ENCODE assay signal across 17 cellular contexts in genomic region chr4:13539047-13539720, GRCh38. TPM values are rescaled to one million over a fixed set of nuclear protein-coding genes. Genes with fewer than 3 reads are reported as not detected.
A peak's percentile ranks its signal among the peaks of the same experiment; 100 is the strongest.
DNase-seq lines count a peak whose midpoint lies in the region; ATAC-seq and TF ChIP-seq lines count a peak whose summit lies in the region.
"Had no signal": no experiment of that assay in that cellular context is flagged by ENCODE, and none has a peak within 500 bp of the region (broad histone marks: within the 10 kb centered on the region; RNA-seq: fewer than 3 reads in every experiment).

No MANE protein-coding gene starts in this region.

- H3K27ac Mint-ChIP-seq in CD4-positive, alpha-beta memory T cell = peak overlapping the region in 2 of 7 donors; percentile 68 to 72
- no peak overlapping the region for H3K27ac Mint-ChIP-seq in activated T-helper 17 cell treated with anti-CD3 and anti-CD28 coated beads, Interleukin-2, amount 50 U/mL, for 72 hours
- peak overlapping the region in 2 of 10 donors; percentile 25 to 69 for H3K27ac Mint-ChIP-seq in naive thymus-derived CD8-positive, alpha-beta T cell
- H3K27ac Mint-ChIP-seq: activated CD4-positive, alpha-beta memory T cell treated with anti-CD3 and anti-CD28 coated beads for 36 hours; mesothelial cell of epicardium had no signal

- peaks cover 51% of the 10 kb centered on the region for H3K4me1 ChIP-seq in CD4-positive, alpha-beta memory T cell (ENCODE audit: insufficient read depth, low read length)
- H3K4me1 ChIP-seq: prostate gland had no signal

- intact Hi-C loops in CD4-positive, alpha-beta memory T cell (cut with micrococcal nuclease) = no loop called here
- intact Hi-C loops in lower leg skin (cut with DNase I; ENCODE audit: low total_unique reads) = no loop called here

- peaks cover 67 to 68% of the 10 kb centered on the region in 2 donors for H3K27me3 Mint-ChIP-seq in CD4-positive, alpha-beta memory T cell
- H3K27me3 Mint-ChIP-seq in activated T-helper 17 cell treated with anti-CD3 and anti-CD28 coated beads, Interleukin-2, amount 50 U/mL, for 72 hours = peaks cover 62% of the 10 kb centered on the region
- peaks cover 48 to 96% (median 67%) of the 10 kb centered on the region in 5 donors for H3K27me3 Mint-ChIP-seq in naive thymus-derived CD8-positive, alpha-beta T cell

- POLR2A ChIA-PET in CD4-positive, alpha-beta memory T cell (lab: Charles Lee; ENCODE audit: partially characterized antibody) = no interaction called here
- POLR2A ChIA-PET in naive thymus-derived CD8-positive, alpha-beta T cell (lab: Charles Lee) = no interaction called here

- CTCF ChIA-PET in CD4-positive, alpha-beta memory T cell (lab: Charles Lee; ENCODE audit: partially characterized antibody) = no interaction called here

- TF ChIP-seq POLR2A in lower leg skin (IDR thresholded peaks at IDR 0.05) = no peak

- no peak overlapping the region for H3K4me3 ChIP-seq in CD4-positive, alpha-beta memory T cell (ENCODE audit: low read length in 2 of 2)
- no peak overlapping the region for H3K4me3 ChIP-seq in lower leg skin (ENCODE audit: low read depth, poor library complexity, severe bottlenecking)
- H3K4me3 ChIP-seq: K562, prostate gland had no signal

- no peak overlapping the region for H3K27ac ChIP-seq in CD4-positive, alpha-beta memory T cell (ENCODE audit: low read depth, low read length)
- H3K27ac ChIP-seq: prostate gland, RWPE1 had no signal

- H3K4me3 Mint-ChIP-seq in CD4-positive, alpha-beta memory T cell = peak overlapping the region in 6 of 8 donors; percentile 18 to 73 (median 49)
- H3K4me3 Mint-ChIP-seq in activated T-helper 17 cell treated with anti-CD3 and anti-CD28 coated beads, Interleukin-2, amount 50 U/mL, for 72 hours = peak overlapping the region; percentile 24
- H3K4me3 Mint-ChIP-seq in naive thymus-derived CD8-positive, alpha-beta T cell = peak overlapping the region in 9 of 10 donors; percentile 4 to 86 (median 71)
- H3K4me3 Mint-ChIP-seq: mesothelial cell of epicardium had no signal

- no peaks in the 10 kb centered on the region for H3K9me3 ChIP-seq in CD4-positive, alpha-beta memory T cell (ENCODE audit: control insufficient read depth in 1 of 2, low read length in 2 of 2)
- H3K9me3 ChIP-seq: prostate gland had no signal

- DNase-seq in 8988T = peak; percentile 10
- DNase-seq in CD4-positive, alpha-beta memory T cell = no peak
- DNase-seq in naive thymus-derived CD8-positive, alpha-beta T cell = no peak
- no peak for DNase-seq in iPS-NIHi7 (ENCODE audit: extremely low spot score)
- DNase-seq in lower leg skin (ENCODE audit: low spot score in 2 of 2) = no peak
- DNase-seq: activated CD4-positive, alpha-beta memory T cell treated with anti-CD3 and anti-CD28 coated beads for 36 hours; COR-L47; NCI-H1417 treated with DMSO at 0.1 percent for 48 hours; NCI-H524 treated with DMSO at 0.1 percent for 48 hours; stimulated activated CD4-positive, alpha-beta T cell treated with anti-CD3 and anti-CD28 coated beads, Interleukin-2, amount 100 ng/mL, for 48 hours had no signal

- no peak for TF ChIP-seq CTCF in lower leg skin (IDR thresholded peaks at IDR 0.05)

- peaks cover 2 to 42% (median 25%) of the 10 kb centered on the region in 8 donors for H3K9me3 Mint-ChIP-seq in CD4-positive, alpha-beta memory T cell
- peaks cover 6% of the 10 kb centered on the region for H3K9me3 Mint-ChIP-seq in activated T-helper 17 cell treated with anti-CD3 and anti-CD28 coated beads, Interleukin-2, amount 50 U/mL, for 72 hours
- H3K9me3 Mint-ChIP-seq in naive thymus-derived CD8-positive, alpha-beta T cell = peaks cover 4 to 34% (median 14%) of the 10 kb centered on the region in 9 donors
- H3K9me3 Mint-ChIP-seq: mesothelial cell of epicardium had no signal

- 7 to 9% methylated on average over 26 of the region's 26 CpGs for WGBS in lower leg skin, 2 donors

- peaks cover 8 to 57% (median 27%) of the 10 kb centered on the region in 4 donors for H3K4me1 Mint-ChIP-seq in CD4-positive, alpha-beta memory T cell
- peaks cover 8% of the 10 kb centered on the region for H3K4me1 Mint-ChIP-seq in activated T-helper 17 cell treated with anti-CD3 and anti-CD28 coated beads, Interleukin-2, amount 50 U/mL, for 72 hours
- H3K4me1 Mint-ChIP-seq in naive thymus-derived CD8-positive, alpha-beta T cell = peaks cover 11 to 53% (median 41%) of the 10 kb centered on the region in 4 donors

- peaks cover 77% of the 10 kb centered on the region for H3K27me3 ChIP-seq in CD4-positive, alpha-beta memory T cell (ENCODE audit: insufficient read depth, low read length)

- ATAC-seq in activated T-helper 17 cell treated with anti-CD3 and anti-CD28 coated beads, Interleukin-2, amount 50 U/mL, for 72 hours (replicated peaks) = no peak
- no peak for ATAC-seq in naive thymus-derived CD8-positive, alpha-beta T cell
- ATAC-seq in HG03439 (IDR thresholded peaks at IDR 0.05; ENCODE audit: unreplicated experiment) (no peak), GM21367 (IDR thresholded peaks at IDR 0.05; ENCODE audit: unreplicated experiment) (no peak)
- ATAC-seq: K562 had no signal

- peaks cover 0 to 6% of the 10 kb centered on the region in 2 donors for H3K36me3 Mint-ChIP-seq in CD4-positive, alpha-beta memory T cell
- peaks cover 34% of the 10 kb centered on the region for H3K36me3 Mint-ChIP-seq in activated T-helper 17 cell treated with anti-CD3 and anti-CD28 coated beads, Interleukin-2, amount 50 U/mL, for 72 hours (ENCODE audit: low read depth)
- H3K36me3 Mint-ChIP-seq in naive thymus-derived CD8-positive, alpha-beta T cell = peaks cover 9 to 24% (median 15%) of the 10 kb centered on the region in 3 donors

- H3K36me3 ChIP-seq in CD4-positive, alpha-beta memory T cell (ENCODE audit: insufficient read depth, low read length) = no peaks in the 10 kb centered on the region
- H3K36me3 ChIP-seq: prostate gland had no signal

RNA-seq across cellular contexts. Expression of gene NKX3-2, which starts 5.1 kb away (rescaled TPM):
- total RNA-seq in CD4-positive, alpha-beta memory T cell = not detected
- polyA plus RNA-seq in CD4-positive, alpha-beta memory T cell = not detected
- not detected for total RNA-seq in activated T-helper 17 cell treated with anti-CD3 and anti-CD28 coated beads, Interleukin-2, amount 50 U/mL, for 72 hours
- total RNA-seq in naive thymus-derived CD8-positive, alpha-beta T cell = not detected
- polyA plus RNA-seq in naive thymus-derived CD8-positive, alpha-beta T cell = not detected
- under 1 TPM in 1 of 4 donors, not detected in 3; 0.78 TPM for total RNA-seq in lower leg skin
- total RNA-seq: activated CD4-positive, alpha-beta memory T cell treated with anti-CD3 and anti-CD28 coated beads for 36 hours had no signal

RNA-seq across cellular contexts. Expression of gene RAB28, which starts 55.0 kb away (rescaled TPM):
- 10 to 100 TPM; 13.3 to 14.0 TPM for total RNA-seq in CD4-positive, alpha-beta memory T cell
- 10 to 100 TPM; 17.8 to 20.6 TPM for polyA plus RNA-seq in CD4-positive, alpha-beta memory T cell
- total RNA-seq in activated T-helper 17 cell treated with anti-CD3 and anti-CD28 coated beads, Interleukin-2, amount 50 U/mL, for 72 hours = 10 to 100 TPM in 1 of 2 donors, 1 to 10 TPM in 1; 10.0 to 14.5 TPM
- 10 to 100 TPM; 13.8 to 14.5 TPM for total RNA-seq in naive thymus-derived CD8-positive, alpha-beta T cell
- polyA plus RNA-seq in naive thymus-derived CD8-positive, alpha-beta T cell = 10 to 100 TPM; 12.9 to 13.9 (median 13.6) TPM
- total RNA-seq in lower leg skin = 10 to 100 TPM in 3 of 4 donors, 1 to 10 TPM in 1; 7.2 to 14.9 (median 13.1) TPM
